ENCODE assay signal across 13 cellular contexts in genomic region chr14:97712471-97712870, GRCh38.
"Had no signal": no experiment of that assay in that cellular context is flagged by ENCODE, and none has a peak within 500 bp of the region (broad histone marks: within the 10 kb centered on the region; RNA-seq: fewer than 3 reads in every experiment).

No MANE protein-coding gene starts in this region.

- H3K36me3 ChIP-seq: gastrocnemius medialis, heart right ventricle, upper lobe of right lung had no signal

- H3K4me1 ChIP-seq: gastrocnemius medialis, heart right ventricle, testis, upper lobe of right lung had no signal

- H3K4me3 ChIP-seq: gastrocnemius medialis, heart right ventricle, testis, upper lobe of right lung had no signal

- H3K9me3 Mint-ChIP-seq: activated naive CD8-positive, alpha-beta T cell treated with anti-CD3 and anti-CD28 coated beads, Interleukin-2, amount 10 ng/mL, durations not matched to agents 7 days and 5 days; activated T-helper 2 cell treated with anti-CD3 and anti-CD28 coated beads, Interferon-gamma antibody, Interleukin-2, Interleukin-4, amounts not matched to agents 10 μg/mL and 5 μg/mL and 100 μg/mL, durations not matched to agents 14 hours and 24 hours and 36 hours; stimulated activated naive CD8-positive, alpha-beta T cell treated with anti-CD3 and anti-CD28 coated beads, Interleukin-15, amount 100 ng/mL, for 72 hours had no signal

- DNase-seq: activated CD4-positive, CD25-positive, alpha-beta regulatory T cell; activated naive CD8-positive, alpha-beta T cell treated with anti-CD3 and anti-CD28 coated beads, Interleukin-2, amount 10 ng/mL, durations not matched to agents 7 days and 5 days; aorta; gastrocnemius medialis; heart right ventricle; mesendoderm; SK-N-SH; stimulated activated CD4-positive, alpha-beta T cell treated with anti-CD3 and anti-CD28 coated beads, Interleukin-4, amount 100 ng/mL, for 1 hour; stimulated activated CD8-positive, alpha-beta memory T cell treated with anti-CD3 and anti-CD28 coated beads, Interleukin-4, amount 100 ng/mL, for 48 hours; stimulated activated naive CD8-positive, alpha-beta T cell treated with anti-CD3 and anti-CD28 coated beads, Interleukin-15, amount 100 ng/mL, for 72 hours; testis; upper lobe of right lung had no signal

- H3K27ac Mint-ChIP-seq: activated naive CD8-positive, alpha-beta T cell treated with anti-CD3 and anti-CD28 coated beads, Interleukin-2, amount 10 ng/mL, durations not matched to agents 7 days and 5 days; activated T-helper 2 cell treated with anti-CD3 and anti-CD28 coated beads, Interferon-gamma antibody, Interleukin-2, Interleukin-4, amounts not matched to agents 10 μg/mL and 5 μg/mL and 100 μg/mL, durations not matched to agents 14 hours and 24 hours and 36 hours had no signal

- H3K4me3 Mint-ChIP-seq: activated naive CD8-positive, alpha-beta T cell treated with anti-CD3 and anti-CD28 coated beads, Interleukin-2, amount 10 ng/mL, durations not matched to agents 7 days and 5 days; stimulated activated naive CD8-positive, alpha-beta T cell treated with anti-CD3 and anti-CD28 coated beads, Interleukin-15, amount 100 ng/mL, for 72 hours had no signal

- H3K27ac ChIP-seq: gastrocnemius medialis, heart right ventricle, testis, upper lobe of right lung had no signal

- H3K9me3 ChIP-seq: gastrocnemius medialis, heart right ventricle, SK-N-SH, testis, upper lobe of right lung had no signal

- H3K9ac ChIP-seq: SK-N-SH had no signal

- H3K27me3 Mint-ChIP-seq: activated naive CD8-positive, alpha-beta T cell treated with anti-CD3 and anti-CD28 coated beads, Interleukin-2, amount 10 ng/mL, durations not matched to agents 7 days and 5 days; stimulated activated naive CD8-positive, alpha-beta T cell treated with anti-CD3 and anti-CD28 coated beads, Interleukin-15, amount 100 ng/mL, for 72 hours had no signal

- H3K9me2 ChIP-seq: SK-N-SH had no signal

- H3K4me2 ChIP-seq: SK-N-SH had no signal

- H3K27me3 ChIP-seq: gastrocnemius medialis, testis, upper lobe of right lung had no signal

- ATAC-seq: gastrocnemius medialis, heart right ventricle, upper lobe of right lung had no signal
